18 cellular contexts compared by ENCODE assay signal in the genomic region with DNA sequence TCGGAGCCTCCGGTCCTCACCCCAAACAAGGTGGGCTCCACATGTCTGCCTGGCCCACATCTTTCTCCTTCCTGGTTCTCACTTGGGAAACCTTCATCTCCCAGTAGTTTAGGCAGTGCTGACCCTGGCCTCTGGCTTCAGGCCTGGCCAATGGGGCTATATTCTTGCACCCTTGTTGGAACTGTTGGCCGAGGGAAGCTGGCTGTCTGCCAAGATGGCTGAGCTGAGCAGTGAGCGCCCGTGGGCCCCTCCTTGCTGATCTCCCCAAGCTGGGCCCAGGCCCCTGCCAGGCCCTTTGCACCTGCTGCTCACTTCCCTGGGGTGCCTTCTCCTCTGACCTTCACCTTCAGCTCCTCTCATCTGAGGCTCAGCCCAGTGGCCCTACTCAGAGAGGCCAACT. TPM values are rescaled to one million over a fixed set of nuclear protein-coding genes. Genes with fewer than 3 reads are reported as not detected.
DNase-seq lines count a peak whose midpoint lies in the region; ATAC-seq, FAIRE-seq and TF ChIP-seq lines count a peak whose summit lies in the region.
"Had no signal": no experiment of that assay in that cellular context is flagged by ENCODE, and none has a peak within 500 bp of the region (broad histone marks: within the 10 kb centered on the region; RNA-seq: fewer than 3 reads in every experiment).

No MANE protein-coding gene starts in this region.

- in situ Hi-C loops in HepG2 (cut with HindIII; ENCODE audit: extremely low pct_ligation_motif_present, low pct_unique_long_range_greater_than_20kb) (no loop called here), K562 (cut with MboI) (no loop called here)

- H3K27ac Mint-ChIP-seq in nephron progenitor cell = no peak overlapping the region
- H3K27ac Mint-ChIP-seq: CD4-positive, CD25-positive, alpha-beta regulatory T cell; HFFc6 had no signal

- H3K4me2 ChIP-seq in HepG2 (ENCODE audit: low read depth, low read length) (peak overlapping the region; percentile 15; the same call in 1 of the 2 replicates), K562 (ENCODE audit: insufficient read depth, low read length) (no peak overlapping the region)

- no peaks in the 10 kb centered on the region for H3K36me3 ChIP-seq in HepG2 (replicated peaks in 1 of 2; ENCODE audit: control insufficient read depth in 1 of 2, insufficient read depth in 2 of 2, low read length in 2 of 2)
- H3K36me3 ChIP-seq in right lobe of liver = no peaks in the 10 kb centered on the region
- no peaks in the 10 kb centered on the region for H3K36me3 ChIP-seq in K562 (ENCODE audit: control insufficient read depth, insufficient read depth, low read length)
- H3K36me3 ChIP-seq: BLaER1, HAP-1 had no signal

- peaks cover 30% of the 10 kb centered on the region for H3K4me1 Mint-ChIP-seq in nephron progenitor cell

- BruUV-seq in HepG2 (replicated peaks; lab: Mats Ljungman, UMichigan) = no TSS peak
- BruUV-seq in K562 (replicated peaks; lab: Mats Ljungman, UMichigan) = no TSS peak

- DNase-seq in NCI-H2196 (lab: John Stamatoyannopoulos, UW; ENCODE audit: unreplicated experiment) (peak; percentile 21), NCI-H2196 treated with DMSO at 0.1 percent for 48 hours (lab: John Stamatoyannopoulos, UW; ENCODE audit: unreplicated experiment) (no peak), HepG2 (ENCODE audit: low spot score) (no peak), right lobe of liver (no peak), K562 (ENCODE audit: extremely low read depth in 1 of 4, low spot score in 3 of 4) (peak in 1 of 4 experiments; percentile 20), nephron progenitor cell (no peak)
- no peak for DNase-seq in stimulated activated CD4-positive, alpha-beta T cell treated with anti-CD3 and anti-CD28 coated beads, Interleukin-4, amount 100 ng/mL, for 24 hours
- DNase-seq: 8988T; AML-193; CD4-positive, CD25-positive, alpha-beta regulatory T cell; DND-41; GDM1; GOT3; HFFc6 had no signal

- TF ChIP-seq CTCF in HepG2 (CRISPR knock-in tag; IDR thresholded peaks at IDR 0.05) (no peak), right lobe of liver (IDR thresholded peaks at IDR 0.05) (no peak), K562 (IDR thresholded peaks at IDR 0.05 in 2 of 3, conservative IDR thresholded peaks at IDR 0.05 in 1 of 3; ENCODE audit: insufficient read depth in 2 of 3, low read depth in 1 of 3, low read length in 3 of 3) (no peak), nephron progenitor cell (IDR thresholded peaks at IDR 0.05) (no peak)

- TF ChIP-seq EP300 in HepG2 (IDR thresholded peaks at IDR 0.05; ENCODE audit: low read depth in 2 of 2, low read length in 2 of 2) (no peak), HepG2 (CRISPR knock-in tag; IDR thresholded peaks at IDR 0.05; ENCODE audit: borderline replicate concordance) (no peak), K562 (IDR thresholded peaks at IDR 0.05; ENCODE audit: low read length) (no peak)

- no peaks in the 10 kb centered on the region for H3K36me3 Mint-ChIP-seq in nephron progenitor cell (ENCODE audit: low read depth)
- H3K36me3 Mint-ChIP-seq: CD4-positive, CD25-positive, alpha-beta regulatory T cell had no signal

- H2AFZ ChIP-seq in HepG2 (ENCODE audit: low read length) (no peak overlapping the region), K562 (ENCODE audit: low read depth, low read length) (no peak overlapping the region)

- intact Hi-C loops in HepG2 (cut with micrococcal nuclease; ENCODE audit: unreplicated experiment) (no loop called here), right lobe of liver (cut with DNase I) (no loop called here), K562 (cut with micrococcal nuclease) (no loop called here)

- H4K20me1 ChIP-seq in HepG2 (ENCODE audit: insufficient read depth, low read length) (no peaks in the 10 kb centered on the region), K562 (replicated peaks; ENCODE audit: control insufficient read depth, insufficient read depth, low read length) (no peaks in the 10 kb centered on the region)

- TF ChIP-seq RAD21 in HepG2 (CRISPR knock-in tag; IDR thresholded peaks at IDR 0.05) = no peak
- TF ChIP-seq RAD21 in K562 (CRISPR knock-in tag; conservative IDR thresholded peaks at IDR 0.05 in 1 of 2, IDR thresholded peaks at IDR 0.05 in 1 of 2) = no peak

- H3K27me3 ChIP-seq in HepG2 (ENCODE audit: control insufficient read depth in 1 of 2, insufficient read depth in 2 of 2, low read length in 2 of 2) (peaks cover 5 to 23% of the 10 kb centered on the region in 2 experiments; a peak in 4 of 5 replicates), right lobe of liver (no peaks in the 10 kb centered on the region), K562 (ENCODE audit: control insufficient read depth in 2 of 2, insufficient read depth in 2 of 2, low read length in 2 of 2) (peaks cover 14 to 39% of the 10 kb centered on the region in 2 experiments)

- no peaks in the 10 kb centered on the region for H3K9me1 ChIP-seq in K562 (ENCODE audit: control insufficient read depth, insufficient read depth, low read length)

- ATAC-seq in HepG2 (no peak), right lobe of liver (no peak), K562 (no peak)

- H3K4me3 Mint-ChIP-seq in nephron progenitor cell = no peak overlapping the region
- H3K4me3 Mint-ChIP-seq: CD4-positive, CD25-positive, alpha-beta regulatory T cell; HFFc6 had no signal

- peaks cover under 1% of the 10 kb centered on the region for H3K9me3 Mint-ChIP-seq in nephron progenitor cell
- H3K9me3 Mint-ChIP-seq: CD4-positive, CD25-positive, alpha-beta regulatory T cell; HFFc6 had no signal

- H3K27me3 Mint-ChIP-seq in nephron progenitor cell (ENCODE audit: low read depth, poor library complexity) = peaks cover 60% of the 10 kb centered on the region

- FAIRE-seq in HepG2 (lab: Jason Lieb, UNC) (no peak), K562 (lab: Jason Lieb, UNC) (no peak)
- FAIRE-seq: GM12892 had no signal

- CTCF ChIA-PET in HepG2 (lab: Yijun Ruan, JAX; ENCODE audit: low intra/inter-chr PET ratio, low total read pairs) (no interaction called here), K562 (lab: Yijun Ruan, JAX; ENCODE audit: low intra/inter-chr PET ratio) (no interaction called here)

- H3K79me2 ChIP-seq in HepG2 (ENCODE audit: insufficient read depth, low read length) (no peaks in the 10 kb centered on the region), K562 (ENCODE audit: control insufficient read depth, insufficient read depth, low read length) (no peaks in the 10 kb centered on the region)

- POLR2A ChIA-PET in HepG2 (lab: Yijun Ruan, JAX) = no interaction called here
- POLR2A ChIA-PET in K562 (lab: Yijun Ruan, JAX) = interaction anchor here (0.7 kb wide), 1 partner anchor 556 kb away, joined by 3 read pairs; no protein-coding TSS in a partner anchor

- H3K4me3 ChIP-seq in HepG2 (replicated peaks in 1 of 3; ENCODE audit: insufficient read depth in 1 of 3, low read depth in 2 of 3, low read length in 3 of 3) = no peak overlapping the region
- H3K4me3 ChIP-seq in right lobe of liver = no peak overlapping the region
- no peak overlapping the region for H3K4me3 ChIP-seq in K562
- H3K4me3 ChIP-seq: BLaER1, HAP-1 had no signal

- H3K27ac ChIP-seq in HepG2 (ENCODE audit: extremely low read length, insufficient read depth, low read length) (no peak overlapping the region), right lobe of liver (no peak overlapping the region), K562 (ENCODE audit: extremely low read depth, low read depth, low read length) (no peak overlapping the region)
- H3K27ac ChIP-seq: BLaER1, HL-60 had no signal

- H3K9me3 ChIP-seq in HepG2 (ENCODE audit: low read length) (no peaks in the 10 kb centered on the region), right lobe of liver (no peaks in the 10 kb centered on the region), K562 (replicated peaks; ENCODE audit: control insufficient read depth, insufficient read depth, low read depth, low read length) (no peaks in the 10 kb centered on the region)
- H3K9me3 ChIP-seq: BLaER1, HAP-1 had no signal

- WGBS in HepG2 (ENCODE audit: low lambda C conversion rate) = 51% methylated on average over 4 of the region's 5 CpGs
- 100% methylated on average over 1 of the region's 5 CpGs for WGBS in right lobe of liver (ENCODE audit: insufficient coverage, low coverage, low lambda C conversion rate, missing lambda C conversion rate)
- 43% methylated on average over 5 of the region's 5 CpGs for WGBS in K562 (ENCODE audit: insufficient coverage, low coverage, missing lambda C conversion rate)

- H3K4me1 ChIP-seq in HepG2 (ENCODE audit: insufficient read depth, low read length) = peaks cover 39% of the 10 kb centered on the region
- no peaks in the 10 kb centered on the region for H3K4me1 ChIP-seq in right lobe of liver
- peaks cover 18 to 35% of the 10 kb centered on the region in 2 experiments for H3K4me1 ChIP-seq in K562 (replicated peaks in 1 of 2; ENCODE audit: control insufficient read depth in 2 of 2, insufficient read depth in 2 of 2, low read length in 2 of 2)
- H3K4me1 ChIP-seq: HAP-1 had no signal

- H3K9ac ChIP-seq in HepG2 (ENCODE audit: insufficient read depth, low read depth, low read length) = no peak overlapping the region
- peak overlapping the region in 1 of 2 experiments; percentile 75; a peak in 1 of 4 replicates for H3K9ac ChIP-seq in K562 (ENCODE audit: insufficient read depth in 1 of 2, low read depth in 2 of 2, low read length in 2 of 2)
- H3K9ac ChIP-seq: BLaER1 had no signal

- TF ChIP-seq POLR2A in HepG2 (IDR thresholded peaks at IDR 0.05; ENCODE audit: insufficient read depth in 1 of 2, low read depth in 2 of 2, low read length in 2 of 2) (no peak), right lobe of liver (IDR thresholded peaks at IDR 0.05) (no peak), K562 (conservative IDR thresholded peaks at IDR 0.05) (no peak)

RNA-seq across cellular contexts. Expression of a gene that starts 31.3 kb away (rescaled TPM):
- total RNA-seq in HepG2 (2016; rRNA removed; fragmentation: Illumina TruSeq; extraction: Trizol) (10.1 and 11.5 TPM in 2 replicates), right lobe of liver (10 to 100 TPM; 10.9 to 20.8 (median 13.6) TPM), K562 (2014; rRNA removed) (31.6 and 43.8 TPM in 2 replicates), K562 (2014; rRNA removed; fragmentation: Illumina TruSeq; extraction: Trizol) (28.2 and 30.4 TPM in 2 replicates), K562 (2015; rRNA removed; fragmentation: Illumina TruSeq; extraction: Trizol) (33.5 and 34.5 TPM in 2 replicates), K562 (2021) (53.3 and 58.3 TPM in 2 replicates)
- total RNA-seq in HepG2 (2016; cell fraction: cytosol; rRNA removed; fragmentation: Illumina TruSeq; extraction: Trizol; ENCODE audit: low read depth) = 14.4 and 15.0 TPM in 2 replicates
- 9.9 and 11.9 TPM in 2 replicates for total RNA-seq in HepG2 (2016; cell fraction: insoluble cytoplasmic fraction; rRNA removed; fragmentation: Illumina TruSeq; extraction: Trizol)
- total RNA-seq in HepG2 (2016; cell fraction: membrane; rRNA removed; fragmentation: Illumina TruSeq; extraction: Trizol) = 28.4 and 30.1 TPM in 2 replicates
- 6.7 and 8.6 TPM in 2 replicates for total RNA-seq in HepG2 (2016; cell fraction: nucleus; rRNA removed; fragmentation: Illumina TruSeq; extraction: Trizol)
- polyA plus RNA-seq in HepG2 (2011; rRNA removed) (15.0 and 20.0 TPM in 2 replicates), K562 (2011; rRNA removed) (38.7 and 44.3 TPM in 2 replicates), K562 (2014; fragmentation: Illumina TruSeq; extraction: Trizol) (49.9 and 51.9 TPM in 2 replicates), K562 (2014; fragmentation: Nextera tagmentation; extraction: Ambion mirVana) (1 to 10 TPM in 1 of 2 experiments, under 1 TPM in 1; 0.73 to 2.9 TPM), K562 (2014; rRNA removed) (43.3 and 58.6 TPM in 2 replicates)
- 14.6 and 15.9 TPM in 2 replicates for polyA plus RNA-seq in HepG2 (2011; cell fraction: cytosol; rRNA removed)
- polyA plus RNA-seq in HepG2 (2011; cell fraction: nucleus; rRNA removed) = 34.5 and 40.1 TPM in 2 replicates
- polyA plus RNA-seq in HepG2 (2012) = 7.5 and 9.2 TPM in 2 replicates
- polyA plus RNA-seq in HepG2 (2016; cell fraction: cytosol; fragmentation: Illumina TruSeq; extraction: Trizol; ENCODE audit: low read depth) = 20.7 and 22.9 TPM in 2 replicates
- 11.8 and 14.9 TPM in 2 replicates for polyA plus RNA-seq in HepG2 (2016; cell fraction: insoluble cytoplasmic fraction; fragmentation: Illumina TruSeq; extraction: Trizol; ENCODE audit: low read depth)
- 32.1 and 34.7 TPM in 2 replicates for polyA plus RNA-seq in HepG2 (2016; cell fraction: membrane; fragmentation: Illumina TruSeq; extraction: Trizol; ENCODE audit: low read depth)
- polyA plus RNA-seq in HepG2 (2016; cell fraction: nucleus; fragmentation: Illumina TruSeq; extraction: Trizol; ENCODE audit: insufficient read depth, low read depth) = 17.6 and 18.4 TPM in 2 replicates
- polyA minus RNA-seq in HepG2 (2011; rRNA and poly(A)+ RNA removed; ENCODE audit: low replicate concordance) = 26.2 and 35.2 TPM in 2 replicates
- polyA minus RNA-seq in HepG2 (2011; cell fraction: cytosol; rRNA and poly(A)+ RNA removed) = 9.8 and 12.6 TPM in 2 replicates
- polyA minus RNA-seq in HepG2 (2011; cell fraction: nucleus; rRNA and poly(A)+ RNA removed) = 6.7 and 8.6 TPM in 2 replicates
- 52.6 and 123 TPM in 2 replicates for total RNA-seq in K562 (2011; cell fraction: chromatin; rRNA removed; ENCODE audit: low replicate concordance)
- total RNA-seq in K562 (2011; cell fraction: nucleolus; rRNA removed) = 102 and 110 TPM in 2 replicates
- total RNA-seq in K562 (2011; cell fraction: nucleoplasm; rRNA removed) = 84.3 and 103 TPM in 2 replicates
- 43.2 and 65.5 TPM in 2 replicates for polyA plus RNA-seq in K562 (2011; cell fraction: cytosol; rRNA removed)
- polyA plus RNA-seq in K562 (2011; cell fraction: nucleus; rRNA removed) = 114 and 153 TPM in 2 replicates
- polyA plus RNA-seq in K562 (2012) = 36.7 and 36.8 TPM in 2 replicates
- 24.3 and 45.7 TPM in 2 replicates for polyA minus RNA-seq in K562 (2011; rRNA and poly(A)+ RNA removed)
- 30.5 and 31.3 TPM in 2 replicates for polyA minus RNA-seq in K562 (2011; cell fraction: cytosol; rRNA and poly(A)+ RNA removed)
- 18.9 and 21.5 TPM in 2 replicates for polyA minus RNA-seq in K562 (2011; cell fraction: nucleus; rRNA and poly(A)+ RNA removed)

RNA-seq across cellular contexts. Expression of a gene that starts 48.1 kb away (rescaled TPM):
- total RNA-seq in HepG2 (2016; rRNA removed; fragmentation: Illumina TruSeq; extraction: Trizol) = not detected in 2 replicates
- not detected in 2 replicates for total RNA-seq in HepG2 (2016; cell fraction: cytosol; rRNA removed; fragmentation: Illumina TruSeq; extraction: Trizol; ENCODE audit: low read depth)
- total RNA-seq in HepG2 (2016; cell fraction: insoluble cytoplasmic fraction; rRNA removed; fragmentation: Illumina TruSeq; extraction: Trizol) = not detected in 2 replicates
- total RNA-seq in HepG2 (2016; cell fraction: membrane; rRNA removed; fragmentation: Illumina TruSeq; extraction: Trizol) = not detected in 2 replicates
- not detected in 2 replicates for total RNA-seq in HepG2 (2016; cell fraction: nucleus; rRNA removed; fragmentation: Illumina TruSeq; extraction: Trizol)
- not detected in 2 replicates for polyA plus RNA-seq in HepG2 (2011; rRNA removed)
- polyA plus RNA-seq in HepG2 (2011; cell fraction: cytosol; rRNA removed) = not detected in 2 replicates
- not detected in 2 replicates for polyA plus RNA-seq in HepG2 (2011; cell fraction: nucleus; rRNA removed)
- polyA plus RNA-seq in HepG2 (2012) = not detected in 2 replicates
- polyA plus RNA-seq in HepG2 (2016; cell fraction: cytosol; fragmentation: Illumina TruSeq; extraction: Trizol; ENCODE audit: low read depth) = not detected in 2 replicates
- not detected in 2 replicates for polyA plus RNA-seq in HepG2 (2016; cell fraction: insoluble cytoplasmic fraction; fragmentation: Illumina TruSeq; extraction: Trizol; ENCODE audit: low read depth)
- not detected in 2 replicates for polyA plus RNA-seq in HepG2 (2016; cell fraction: membrane; fragmentation: Illumina TruSeq; extraction: Trizol; ENCODE audit: low read depth)
- not detected in 2 replicates for polyA plus RNA-seq in HepG2 (2016; cell fraction: nucleus; fragmentation: Illumina TruSeq; extraction: Trizol; ENCODE audit: insufficient read depth, low read depth)
- 0.07 TPM in 1 of 2 replicates, not detected in the other for polyA minus RNA-seq in HepG2 (2011; rRNA and poly(A)+ RNA removed; ENCODE audit: low replicate concordance)
- polyA minus RNA-seq in HepG2 (2011; cell fraction: cytosol; rRNA and poly(A)+ RNA removed) = not detected in 2 replicates
- not detected in 2 replicates for polyA minus RNA-seq in HepG2 (2011; cell fraction: nucleus; rRNA and poly(A)+ RNA removed)
- not detected for total RNA-seq in right lobe of liver
- not detected in 2 replicates for total RNA-seq in K562 (2011; cell fraction: chromatin; rRNA removed; ENCODE audit: low replicate concordance)
- not detected in 2 replicates for total RNA-seq in K562 (2011; cell fraction: nucleolus; rRNA removed)
- total RNA-seq in K562 (2011; cell fraction: nucleoplasm; rRNA removed) = not detected in 2 replicates
- not detected in 2 replicates for total RNA-seq in K562 (2014; rRNA removed)
- not detected in 2 replicates for total RNA-seq in K562 (2014; rRNA removed; fragmentation: Illumina TruSeq; extraction: Trizol)
- not detected in 2 replicates for total RNA-seq in K562 (2015; rRNA removed; fragmentation: Illumina TruSeq; extraction: Trizol)
- not detected in 2 replicates for total RNA-seq in K562 (2021)
- 0.04 TPM in 1 of 2 replicates, not detected in the other for polyA plus RNA-seq in K562 (2011; rRNA removed)
- polyA plus RNA-seq in K562 (2011; cell fraction: cytosol; rRNA removed) = not detected in 2 replicates
- 0.20 TPM in 1 of 2 replicates, not detected in the other for polyA plus RNA-seq in K562 (2011; cell fraction: nucleus; rRNA removed)
- polyA plus RNA-seq in K562 (2012) = not detected in 2 replicates
- not detected in 2 replicates for polyA plus RNA-seq in K562 (2014; fragmentation: Illumina TruSeq; extraction: Trizol)
- not detected for polyA plus RNA-seq in K562 (2014; fragmentation: Nextera tagmentation; extraction: Ambion mirVana)
- not detected in 2 replicates for polyA plus RNA-seq in K562 (2014; rRNA removed)
- not detected in 2 replicates for polyA minus RNA-seq in K562 (2011; rRNA and poly(A)+ RNA removed)
- polyA minus RNA-seq in K562 (2011; cell fraction: cytosol; rRNA and poly(A)+ RNA removed) = not detected in 2 replicates
- polyA minus RNA-seq in K562 (2011; cell fraction: nucleus; rRNA and poly(A)+ RNA removed) = not detected in 2 replicates
- total RNA-seq: CD4-positive, CD25-positive, alpha-beta regulatory T cell; HFFc6 had no signal
- polyA plus RNA-seq: CD4-positive, CD25-positive, alpha-beta regulatory T cell had no signal

RNA-seq across cellular contexts. Expression of a gene that starts 48.2 kb away (rescaled TPM):
- total RNA-seq in HepG2 (2016; rRNA removed; fragmentation: Illumina TruSeq; extraction: Trizol) = not detected in 2 replicates
- total RNA-seq in HepG2 (2016; cell fraction: cytosol; rRNA removed; fragmentation: Illumina TruSeq; extraction: Trizol; ENCODE audit: low read depth) = not detected in 2 replicates
- total RNA-seq in HepG2 (2016; cell fraction: insoluble cytoplasmic fraction; rRNA removed; fragmentation: Illumina TruSeq; extraction: Trizol) = not detected in 2 replicates
- not detected in 2 replicates for total RNA-seq in HepG2 (2016; cell fraction: membrane; rRNA removed; fragmentation: Illumina TruSeq; extraction: Trizol)
- not detected in 2 replicates for total RNA-seq in HepG2 (2016; cell fraction: nucleus; rRNA removed; fragmentation: Illumina TruSeq; extraction: Trizol)
- not detected in 2 replicates for polyA plus RNA-seq in HepG2 (2011; rRNA removed)
- polyA plus RNA-seq in HepG2 (2011; cell fraction: cytosol; rRNA removed) = not detected in 2 replicates
- not detected in 2 replicates for polyA plus RNA-seq in HepG2 (2011; cell fraction: nucleus; rRNA removed)
- polyA plus RNA-seq in HepG2 (2012) = not detected in 2 replicates
- not detected in 2 replicates for polyA plus RNA-seq in HepG2 (2016; cell fraction: cytosol; fragmentation: Illumina TruSeq; extraction: Trizol; ENCODE audit: low read depth)
- not detected in 2 replicates for polyA plus RNA-seq in HepG2 (2016; cell fraction: insoluble cytoplasmic fraction; fragmentation: Illumina TruSeq; extraction: Trizol; ENCODE audit: low read depth)
- polyA plus RNA-seq in HepG2 (2016; cell fraction: membrane; fragmentation: Illumina TruSeq; extraction: Trizol; ENCODE audit: low read depth) = not detected in 2 replicates
- not detected in 2 replicates for polyA plus RNA-seq in HepG2 (2016; cell fraction: nucleus; fragmentation: Illumina TruSeq; extraction: Trizol; ENCODE audit: insufficient read depth, low read depth)
- not detected in 2 replicates for polyA minus RNA-seq in HepG2 (2011; rRNA and poly(A)+ RNA removed; ENCODE audit: low replicate concordance)
- not detected in 2 replicates for polyA minus RNA-seq in HepG2 (2011; cell fraction: cytosol; rRNA and poly(A)+ RNA removed)
- polyA minus RNA-seq in HepG2 (2011; cell fraction: nucleus; rRNA and poly(A)+ RNA removed) = not detected in 2 replicates
- total RNA-seq in right lobe of liver = not detected
- total RNA-seq in K562 (2011; cell fraction: chromatin; rRNA removed; ENCODE audit: low replicate concordance) = not detected in 2 replicates
- total RNA-seq in K562 (2011; cell fraction: nucleolus; rRNA removed) = not detected in 2 replicates
- not detected in 2 replicates for total RNA-seq in K562 (2011; cell fraction: nucleoplasm; rRNA removed)
- total RNA-seq in K562 (2014; rRNA removed) = 0.29 TPM in 1 of 2 replicates, not detected in the other
- total RNA-seq in K562 (2014; rRNA removed; fragmentation: Illumina TruSeq; extraction: Trizol) = not detected in 2 replicates
- total RNA-seq in K562 (2015; rRNA removed; fragmentation: Illumina TruSeq; extraction: Trizol) = not detected in 2 replicates
- not detected in 2 replicates for total RNA-seq in K562 (2021)
- 0.11 TPM in 1 of 2 replicates, not detected in the other for polyA plus RNA-seq in K562 (2011; rRNA removed)
- polyA plus RNA-seq in K562 (2011; cell fraction: cytosol; rRNA removed) = 0.13 TPM in 1 of 2 replicates, not detected in the other
- polyA plus RNA-seq in K562 (2011; cell fraction: nucleus; rRNA removed) = 0.11 TPM in 2 replicates
- not detected in 2 replicates for polyA plus RNA-seq in K562 (2012)
- polyA plus RNA-seq in K562 (2014; fragmentation: Illumina TruSeq; extraction: Trizol) = not detected in 2 replicates
- polyA plus RNA-seq in K562 (2014; fragmentation: Nextera tagmentation; extraction: Ambion mirVana) = not detected
- not detected in 2 replicates for polyA plus RNA-seq in K562 (2014; rRNA removed)
- polyA minus RNA-seq in K562 (2011; rRNA and poly(A)+ RNA removed) = not detected in 2 replicates
- polyA minus RNA-seq in K562 (2011; cell fraction: cytosol; rRNA and poly(A)+ RNA removed) = not detected in 2 replicates
- polyA minus RNA-seq in K562 (2011; cell fraction: nucleus; rRNA and poly(A)+ RNA removed) = not detected in 2 replicates
- total RNA-seq: CD4-positive, CD25-positive, alpha-beta regulatory T cell; HFFc6 had no signal
- polyA plus RNA-seq: CD4-positive, CD25-positive, alpha-beta regulatory T cell had no signal
